Comparison of ENCODE assay signal across 26 cellular contexts in the genomic region with DNA sequence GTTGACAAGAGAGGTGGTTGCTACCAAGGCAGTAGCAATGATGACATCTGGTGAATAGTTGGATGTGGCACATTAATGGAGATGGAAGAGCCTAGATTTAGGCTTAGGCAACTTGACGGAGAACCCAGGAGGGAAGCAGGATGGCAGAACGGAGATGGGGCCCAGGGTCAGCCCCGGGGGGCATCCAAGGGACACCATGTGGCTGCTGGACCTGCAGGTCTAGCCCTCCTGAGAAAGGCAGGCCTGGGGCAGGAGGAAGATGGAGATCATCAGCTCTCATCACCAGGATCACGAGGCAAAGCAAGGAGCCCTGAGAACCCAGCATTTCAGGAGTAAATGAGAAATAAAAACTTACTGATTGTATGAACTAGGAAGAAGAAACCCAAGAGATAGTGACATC.
A peak's percentile ranks its signal among the peaks of the same experiment; 100 is the strongest.
DNase-seq lines count a peak whose midpoint lies in the region; ATAC-seq lines count a peak whose summit lies in the region.
"Had no signal": no experiment of that assay in that cellular context is flagged by ENCODE, and none has a peak within 500 bp of the region (broad histone marks: within the 10 kb centered on the region; RNA-seq: fewer than 3 reads in every experiment).

No MANE protein-coding gene starts in this region.

- no peak for DNase-seq in activated T-cell treated with anti-CD3 and anti-CD28 coated beads, Interleukin-2, amount 50 U/mL, for 24 hours
- no peak for DNase-seq in activated T-cell treated with anti-CD3 and anti-CD28 coated beads, Interleukin-2, amount 50 U/mL, for 4 hours
- no peak for DNase-seq in activated CD4-positive, alpha-beta memory T cell treated with anti-CD3 and anti-CD28 coated beads for 36 hours
- no peak for DNase-seq in activated naive CD8-positive, alpha-beta T cell treated with anti-CD3 and anti-CD28 coated beads, Interleukin-2, amount 10 ng/mL, durations not matched to agents 7 days and 5 days
- no peak for DNase-seq in stimulated activated naive CD8-positive, alpha-beta T cell treated with anti-CD3 and anti-CD28 coated beads, Interleukin-15, amount 100 ng/mL, for 72 hours
- DNase-seq: ACHN; activated CD4-positive, CD25-positive, alpha-beta regulatory T cell; activated effector memory CD4-positive, alpha-beta T cell treated with Interleukin-2 at 50 U/mL for 16 hours; body of pancreas; CD8-positive, alpha-beta memory T cell; DMS 273 treated with DMSO at 0.1 percent for 48 hours; head of caudate nucleus; islet precursor cell; left lung; MM.1S; NCI-H1930; NCI-H524; OCI-M1; stimulated activated naive CD4-positive, alpha-beta T cell treated with Interleukin-2 at 50 U/mL for 16 hours; uterus had no signal

- H3K27me3 Mint-ChIP-seq in activated T-cell treated with anti-CD3 and anti-CD28 coated beads, Interleukin-2, amount 50 U/mL, for 24 hours = no peaks in the 10 kb centered on the region
- no peaks in the 10 kb centered on the region for H3K27me3 Mint-ChIP-seq in activated T-cell treated with anti-CD3 and anti-CD28 coated beads, Interleukin-2, amount 50 U/mL, for 4 hours (ENCODE audit: low read depth)
- no peaks in the 10 kb centered on the region for H3K27me3 Mint-ChIP-seq in activated CD4-positive, alpha-beta memory T cell treated with anti-CD3 and anti-CD28 coated beads for 36 hours
- H3K27me3 Mint-ChIP-seq in activated naive CD8-positive, alpha-beta T cell treated with anti-CD3 and anti-CD28 coated beads, Interleukin-2, amount 10 ng/mL, durations not matched to agents 7 days and 5 days = no peaks in the 10 kb centered on the region
- no peaks in the 10 kb centered on the region for H3K27me3 Mint-ChIP-seq in stimulated activated naive CD8-positive, alpha-beta T cell treated with anti-CD3 and anti-CD28 coated beads, Interleukin-15, amount 100 ng/mL, for 72 hours
- H3K27me3 Mint-ChIP-seq: B cell; CD8-positive, alpha-beta memory T cell; central memory CD8-positive, alpha-beta T cell; memory B cell had no signal

- peak overlapping the region; percentile 79 for H3K27ac Mint-ChIP-seq in activated T-cell treated with anti-CD3 and anti-CD28 coated beads, Interleukin-2, amount 50 U/mL, for 24 hours
- H3K27ac Mint-ChIP-seq in activated CD4-positive, alpha-beta memory T cell treated with anti-CD3 and anti-CD28 coated beads for 36 hours = peak overlapping the region; percentile 70
- peak overlapping the region; percentile 80 for H3K27ac Mint-ChIP-seq in activated naive CD8-positive, alpha-beta T cell treated with anti-CD3 and anti-CD28 coated beads, Interleukin-2, amount 10 ng/mL, durations not matched to agents 7 days and 5 days
- peak overlapping the region; percentile 71 to 84 for H3K27ac Mint-ChIP-seq in stimulated activated naive CD8-positive, alpha-beta T cell treated with anti-CD3 and anti-CD28 coated beads, Interleukin-15, amount 100 ng/mL, for 72 hours
- H3K27ac Mint-ChIP-seq: B cell, GM23338, memory B cell had no signal

- no peak for ATAC-seq in activated T-cell treated with anti-CD3 and anti-CD28 coated beads, Interleukin-2, amount 50 U/mL, for 4 hours
- ATAC-seq in activated naive CD8-positive, alpha-beta T cell treated with anti-CD3 and anti-CD28 coated beads, Interleukin-2, amount 10 ng/mL, durations not matched to agents 7 days and 5 days (ENCODE audit: low read depth) = no peak
- no peak for ATAC-seq in stimulated activated naive CD8-positive, alpha-beta T cell treated with anti-CD3 and anti-CD28 coated beads, Interleukin-15, amount 100 ng/mL, for 72 hours
- ATAC-seq in HG03442 (IDR thresholded peaks at IDR 0.05; ENCODE audit: unreplicated experiment) (no peak), HG02870 (IDR thresholded peaks at IDR 0.05; ENCODE audit: unreplicated experiment) (no peak)
- ATAC-seq: body of pancreas, GM23338 had no signal

- intact Hi-C loops in activated CD4-positive, alpha-beta memory T cell treated with anti-CD3 and anti-CD28 coated beads for 36 hours (cut with micrococcal nuclease) = no loop called here

- POLR2A ChIA-PET in activated CD4-positive, alpha-beta memory T cell treated with anti-CD3 and anti-CD28 coated beads for 36 hours (lab: Charles Lee) = interaction anchor here (1.2 to 4.2 kb wide), 5 partner anchors 14 to 277 kb away, joined by 3 to 50 read pairs (median 13); a partner anchor contains a TSS
- POLR2A ChIA-PET in activated naive CD8-positive, alpha-beta T cell treated with anti-CD3 and anti-CD28 coated beads, Interleukin-2, amount 10 ng/mL, durations not matched to agents 7 days and 5 days (lab: Charles Lee) = interaction anchor here (1.0 to 1.5 kb wide), 3 partner anchors 9 to 45 kb away, joined by 3 to 5 read pairs (median 3); no protein-coding TSS in a partner anchor

- peaks cover 20% of the 10 kb centered on the region for H3K9me3 Mint-ChIP-seq in activated T-cell treated with anti-CD3 and anti-CD28 coated beads, Interleukin-2, amount 50 U/mL, for 24 hours
- peaks cover 3% of the 10 kb centered on the region for H3K9me3 Mint-ChIP-seq in activated T-cell treated with anti-CD3 and anti-CD28 coated beads, Interleukin-2, amount 50 U/mL, for 4 hours
- peaks cover 5% of the 10 kb centered on the region for H3K9me3 Mint-ChIP-seq in activated CD4-positive, alpha-beta memory T cell treated with anti-CD3 and anti-CD28 coated beads for 36 hours
- H3K9me3 Mint-ChIP-seq in activated naive CD8-positive, alpha-beta T cell treated with anti-CD3 and anti-CD28 coated beads, Interleukin-2, amount 10 ng/mL, durations not matched to agents 7 days and 5 days = peaks cover 23% of the 10 kb centered on the region
- peaks cover 14 to 17% of the 10 kb centered on the region in 2 donors for H3K9me3 Mint-ChIP-seq in stimulated activated naive CD8-positive, alpha-beta T cell treated with anti-CD3 and anti-CD28 coated beads, Interleukin-15, amount 100 ng/mL, for 72 hours
- H3K9me3 Mint-ChIP-seq: central memory CD8-positive, alpha-beta T cell had no signal

- CTCF ChIA-PET in activated CD4-positive, alpha-beta memory T cell treated with anti-CD3 and anti-CD28 coated beads for 36 hours (lab: Charles Lee) = interaction anchor here (0.6 kb wide), 1 partner anchor 110 kb away, joined by 3 read pairs; no protein-coding TSS in a partner anchor

- H3K4me3 Mint-ChIP-seq in activated T-cell treated with anti-CD3 and anti-CD28 coated beads, Interleukin-2, amount 50 U/mL, for 24 hours = no peak overlapping the region
- H3K4me3 Mint-ChIP-seq in activated T-cell treated with anti-CD3 and anti-CD28 coated beads, Interleukin-2, amount 50 U/mL, for 4 hours = no peak overlapping the region
- H3K4me3 Mint-ChIP-seq in activated CD4-positive, alpha-beta memory T cell treated with anti-CD3 and anti-CD28 coated beads for 36 hours = no peak overlapping the region
- H3K4me3 Mint-ChIP-seq in activated naive CD8-positive, alpha-beta T cell treated with anti-CD3 and anti-CD28 coated beads, Interleukin-2, amount 10 ng/mL, durations not matched to agents 7 days and 5 days = peak overlapping the region; percentile 24
- peak overlapping the region in 1 of 2 donors; percentile 50 for H3K4me3 Mint-ChIP-seq in stimulated activated naive CD8-positive, alpha-beta T cell treated with anti-CD3 and anti-CD28 coated beads, Interleukin-15, amount 100 ng/mL, for 72 hours
- H3K4me3 Mint-ChIP-seq: B cell; CD8-positive, alpha-beta memory T cell; central memory CD8-positive, alpha-beta T cell; GM23338; memory B cell had no signal

- H3K4me1 Mint-ChIP-seq in activated T-cell treated with anti-CD3 and anti-CD28 coated beads, Interleukin-2, amount 50 U/mL, for 24 hours (ENCODE audit: low read depth) = peaks cover 59% of the 10 kb centered on the region
- H3K4me1 Mint-ChIP-seq in activated T-cell treated with anti-CD3 and anti-CD28 coated beads, Interleukin-2, amount 50 U/mL, for 4 hours (ENCODE audit: low read depth) = peaks cover 47% of the 10 kb centered on the region
- peaks cover 53% of the 10 kb centered on the region for H3K4me1 Mint-ChIP-seq in activated CD4-positive, alpha-beta memory T cell treated with anti-CD3 and anti-CD28 coated beads for 36 hours (ENCODE audit: low read depth)
- H3K4me1 Mint-ChIP-seq in activated naive CD8-positive, alpha-beta T cell treated with anti-CD3 and anti-CD28 coated beads, Interleukin-2, amount 10 ng/mL, durations not matched to agents 7 days and 5 days = peaks cover 53% of the 10 kb centered on the region
- peaks cover 52% of the 10 kb centered on the region for H3K4me1 Mint-ChIP-seq in stimulated activated naive CD8-positive, alpha-beta T cell treated with anti-CD3 and anti-CD28 coated beads, Interleukin-15, amount 100 ng/mL, for 72 hours

- H3K36me3 Mint-ChIP-seq in activated T-cell treated with anti-CD3 and anti-CD28 coated beads, Interleukin-2, amount 50 U/mL, for 24 hours (ENCODE audit: low read depth) = peaks cover 14% of the 10 kb centered on the region
- H3K36me3 Mint-ChIP-seq in activated T-cell treated with anti-CD3 and anti-CD28 coated beads, Interleukin-2, amount 50 U/mL, for 4 hours (ENCODE audit: insufficient read depth) = peaks cover 3% of the 10 kb centered on the region
- peaks cover 8% of the 10 kb centered on the region for H3K36me3 Mint-ChIP-seq in activated CD4-positive, alpha-beta memory T cell treated with anti-CD3 and anti-CD28 coated beads for 36 hours
- H3K36me3 Mint-ChIP-seq in activated naive CD8-positive, alpha-beta T cell treated with anti-CD3 and anti-CD28 coated beads, Interleukin-2, amount 10 ng/mL, durations not matched to agents 7 days and 5 days = peaks cover 50% of the 10 kb centered on the region
- H3K36me3 Mint-ChIP-seq: memory B cell had no signal
